Comparison of ENCODE assay signal across 35 cellular contexts in genomic region chr6:20301256-20301655, GRCh38.
"Had no signal": no experiment of that assay in that cellular context is flagged by ENCODE, and none has a peak within 500 bp of the region (broad histone marks: within the 10 kb centered on the region; RNA-seq: fewer than 3 reads in every experiment).

No MANE protein-coding gene starts in this region.

- H3K9me3 ChIP-seq: MG63 had no signal

- H3K36me3 ChIP-seq: MG63 had no signal

- DNase-seq: Karpas-422, Kasumi-1, KG1, MG63, MM.1S, MV-4-11, NCI-H1048, NCI-H1092, NCI-H1092 treated with DMSO at 0.1 percent for 48 hours, NCI-H1105, NCI-H1105 treated with DMSO at 0.1 percent for 48 hours, NCI-H1417, NCI-H1417 treated with DMSO at 0.1 percent for 48 hours, NCI-H1436, NCI-H1436 treated with DMSO at 0.1 percent for 48 hours, NCI-H146, NCI-H1694, NCI-H1694 treated with DMSO at 0.1 percent for 48 hours, NCI-H187, NCI-H187 treated with DMSO at 0.1 percent for 48 hours, NCI-H1930, NCI-H2029, NCI-H2029 treated with DMSO at 0.1 percent for 48 hours, NCI-H2081, NCI-H2081 treated with DMSO at 0.1 percent for 48 hours, NCI-H2107, NCI-H2171, NCI-H2171 treated with DMSO at 0.1 percent for 48 hours, NCI-H2227 treated with DMSO at 0.1 percent for 48 hours, NCI-H226, NCI-H345, NCI-H446, NCI-H446 treated with DMSO at 0.1 percent for 48 hours, NCI-H510A had no signal

- H3K27ac ChIP-seq: KMS-11 had no signal

- H3K9ac ChIP-seq: KMS-11 had no signal

- H3K4me3 ChIP-seq: MG63 had no signal

- H3K27me3 ChIP-seq: MG63 had no signal

- H3K4me2 ChIP-seq: KMS-11 had no signal
